1 cellular context compared by ENCODE assay signal in the genomic region with DNA sequence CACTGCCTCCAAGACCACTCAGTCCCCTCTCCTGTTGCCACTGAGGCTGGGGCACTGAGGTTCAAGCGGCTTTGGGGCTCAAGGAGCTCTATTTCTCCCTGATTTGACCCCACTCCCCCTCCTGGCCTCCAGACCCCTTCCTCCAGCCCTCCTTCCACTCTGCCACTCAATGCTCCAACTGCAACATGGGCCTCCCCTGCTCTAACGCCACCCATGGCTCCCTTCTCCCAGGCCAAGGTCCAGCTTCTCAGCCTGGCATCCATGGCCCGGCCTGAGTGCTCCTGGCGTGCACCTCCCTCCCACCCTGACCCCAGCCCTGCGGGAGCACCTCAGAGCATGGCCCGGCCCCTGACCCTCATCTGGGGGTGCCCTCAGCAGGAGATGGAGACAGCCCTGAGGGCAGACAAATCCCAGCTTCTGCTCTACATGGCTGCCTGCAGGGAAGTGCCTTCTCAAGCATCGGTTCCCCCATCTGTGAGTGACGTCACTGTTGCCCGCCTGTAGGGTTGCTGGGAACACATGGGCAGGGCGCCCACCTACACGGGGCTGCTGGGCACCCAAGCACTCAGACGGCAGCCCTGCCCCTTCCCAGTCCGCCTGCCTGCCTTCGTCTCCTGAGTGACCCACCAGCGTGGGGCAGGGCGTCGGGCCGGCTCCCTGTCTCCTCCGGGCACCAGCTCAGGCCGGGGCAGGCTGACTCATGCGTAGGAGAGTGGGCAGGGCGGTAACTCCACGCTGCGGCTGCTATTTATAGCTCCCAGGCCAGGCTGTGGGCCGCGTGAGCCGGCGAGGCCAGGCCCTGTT.
TF ChIP-seq lines count a peak whose summit lies in the region.

No MANE protein-coding gene starts in this region.

TF ChIP-seq in HepG2, 621 proteins besides CTCF, POLR2A, EP300 and RAD21:
- TF ChIP-seq CREB1 (IDR thresholded peaks at IDR 0.05) (peak; percentile 97), CREB1 (CRISPR knock-in tag; IDR thresholded peaks at IDR 0.05) (no peak), MBNL3 (CRISPR knock-in tag; conservative IDR thresholded peaks at IDR 0.05) (no peak), FOSL2 (CRISPR knock-in tag; IDR thresholded peaks at IDR 0.05) (peak; percentile 61), SP2 (CRISPR knock-in tag; IDR thresholded peaks at IDR 0.05) (0 out of 2 replicates have a peak, but pooled peaks have one; percentile 32), ZNF766 (CRISPR knock-in tag; IDR thresholded peaks at IDR 0.05; ENCODE audit: borderline replicate concordance) (no peak), NAIF1 (CRISPR knock-in tag; IDR thresholded peaks at IDR 0.05; ENCODE audit: borderline replicate concordance) (no peak), PCBP1 (IDR thresholded peaks at IDR 0.05; ENCODE audit: borderline replicate concordance, low read depth, low read length) (0 out of 2 replicates have a peak, but pooled peaks have one; percentile 21), ZMYM3 (CRISPR knock-in tag; IDR thresholded peaks at IDR 0.05) (peak; percentile 92), MEF2D (CRISPR knock-in tag; IDR thresholded peaks at IDR 0.05) (0 out of 2 replicates have a peak, but pooled peaks have one; percentile 22), ZNF263 (CRISPR knock-in tag; IDR thresholded peaks at IDR 0.05) (peak; percentile 32; the same call in 1 of the 2 replicates), HOXA3 (CRISPR knock-in tag; IDR thresholded peaks at IDR 0.05) (peak; percentile 17; the same call in 1 of the 2 replicates), ATF7 (IDR thresholded peaks at IDR 0.05) (peak; percentile 94), ATF7 (CRISPR knock-in tag; IDR thresholded peaks at IDR 0.05) (no peak), ZNF496 (CRISPR knock-in tag; IDR thresholded peaks at IDR 0.05; ENCODE audit: insufficient replicate concordance) (no peak), ZNF225 (CRISPR knock-in tag; IDR thresholded peaks at IDR 0.05) (0 out of 2 replicates have a peak, but pooled peaks have one; percentile 61), KDM1A (CRISPR knock-in tag; IDR thresholded peaks at IDR 0.05) (0 out of 2 replicates have a peak, but pooled peaks have one; percentile 59)
- TF ChIP-seq, protein P1, sequence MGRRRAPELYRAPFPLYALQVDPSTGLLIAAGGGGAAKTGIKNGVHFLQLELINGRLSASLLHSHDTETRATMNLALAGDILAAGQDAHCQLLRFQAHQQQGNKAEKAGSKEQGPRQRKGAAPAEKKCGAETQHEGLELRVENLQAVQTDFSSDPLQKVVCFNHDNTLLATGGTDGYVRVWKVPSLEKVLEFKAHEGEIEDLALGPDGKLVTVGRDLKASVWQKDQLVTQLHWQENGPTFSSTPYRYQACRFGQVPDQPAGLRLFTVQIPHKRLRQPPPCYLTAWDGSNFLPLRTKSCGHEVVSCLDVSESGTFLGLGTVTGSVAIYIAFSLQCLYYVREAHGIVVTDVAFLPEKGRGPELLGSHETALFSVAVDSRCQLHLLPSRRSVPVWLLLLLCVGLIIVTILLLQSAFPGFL (CRISPR knock-in tag; IDR thresholded peaks at IDR 0.05) = no peak
- TF ChIP-seq, protein P2, sequence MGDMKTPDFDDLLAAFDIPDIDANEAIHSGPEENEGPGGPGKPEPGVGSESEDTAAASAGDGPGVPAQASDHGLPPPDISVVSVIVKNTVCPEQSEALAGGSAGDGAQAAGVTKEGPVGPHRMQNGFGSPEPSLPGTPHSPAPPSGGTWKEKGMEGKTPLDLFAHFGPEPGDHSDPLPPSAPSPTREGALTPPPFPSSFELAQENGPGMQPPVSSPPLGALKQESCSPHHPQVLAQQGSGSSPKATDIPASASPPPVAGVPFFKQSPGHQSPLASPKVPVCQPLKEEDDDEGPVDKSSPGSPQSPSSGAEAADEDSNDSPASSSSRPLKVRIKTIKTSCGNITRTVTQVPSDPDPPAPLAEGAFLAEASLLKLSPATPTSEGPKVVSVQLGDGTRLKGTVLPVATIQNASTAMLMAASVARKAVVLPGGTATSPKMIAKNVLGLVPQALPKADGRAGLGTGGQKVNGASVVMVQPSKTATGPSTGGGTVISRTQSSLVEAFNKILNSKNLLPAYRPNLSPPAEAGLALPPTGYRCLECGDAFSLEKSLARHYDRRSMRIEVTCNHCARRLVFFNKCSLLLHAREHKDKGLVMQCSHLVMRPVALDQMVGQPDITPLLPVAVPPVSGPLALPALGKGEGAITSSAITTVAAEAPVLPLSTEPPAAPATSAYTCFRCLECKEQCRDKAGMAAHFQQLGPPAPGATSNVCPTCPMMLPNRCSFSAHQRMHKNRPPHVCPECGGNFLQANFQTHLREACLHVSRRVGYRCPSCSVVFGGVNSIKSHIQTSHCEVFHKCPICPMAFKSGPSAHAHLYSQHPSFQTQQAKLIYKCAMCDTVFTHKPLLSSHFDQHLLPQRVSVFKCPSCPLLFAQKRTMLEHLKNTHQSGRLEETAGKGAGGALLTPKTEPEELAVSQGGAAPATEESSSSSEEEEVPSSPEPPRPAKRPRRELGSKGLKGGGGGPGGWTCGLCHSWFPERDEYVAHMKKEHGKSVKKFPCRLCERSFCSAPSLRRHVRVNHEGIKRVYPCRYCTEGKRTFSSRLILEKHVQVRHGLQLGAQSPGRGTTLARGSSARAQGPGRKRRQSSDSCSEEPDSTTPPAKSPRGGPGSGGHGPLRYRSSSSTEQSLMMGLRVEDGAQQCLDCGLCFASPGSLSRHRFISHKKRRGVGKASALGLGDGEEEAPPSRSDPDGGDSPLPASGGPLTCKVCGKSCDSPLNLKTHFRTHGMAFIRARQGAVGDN (CRISPR knock-in tag; IDR thresholded peaks at IDR 0.05) = peak; percentile 51
- TF ChIP-seq, protein P3, sequence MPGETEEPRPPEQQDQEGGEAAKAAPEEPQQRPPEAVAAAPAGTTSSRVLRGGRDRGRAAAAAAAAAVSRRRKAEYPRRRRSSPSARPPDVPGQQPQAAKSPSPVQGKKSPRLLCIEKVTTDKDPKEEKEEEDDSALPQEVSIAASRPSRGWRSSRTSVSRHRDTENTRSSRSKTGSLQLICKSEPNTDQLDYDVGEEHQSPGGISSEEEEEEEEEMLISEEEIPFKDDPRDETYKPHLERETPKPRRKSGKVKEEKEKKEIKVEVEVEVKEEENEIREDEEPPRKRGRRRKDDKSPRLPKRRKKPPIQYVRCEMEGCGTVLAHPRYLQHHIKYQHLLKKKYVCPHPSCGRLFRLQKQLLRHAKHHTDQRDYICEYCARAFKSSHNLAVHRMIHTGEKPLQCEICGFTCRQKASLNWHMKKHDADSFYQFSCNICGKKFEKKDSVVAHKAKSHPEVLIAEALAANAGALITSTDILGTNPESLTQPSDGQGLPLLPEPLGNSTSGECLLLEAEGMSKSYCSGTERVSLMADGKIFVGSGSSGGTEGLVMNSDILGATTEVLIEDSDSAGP (CRISPR knock-in tag; IDR thresholded peaks at IDR 0.05; ENCODE audit: borderline replicate concordance) = no peak
- TF ChIP-seq, protein P4, sequence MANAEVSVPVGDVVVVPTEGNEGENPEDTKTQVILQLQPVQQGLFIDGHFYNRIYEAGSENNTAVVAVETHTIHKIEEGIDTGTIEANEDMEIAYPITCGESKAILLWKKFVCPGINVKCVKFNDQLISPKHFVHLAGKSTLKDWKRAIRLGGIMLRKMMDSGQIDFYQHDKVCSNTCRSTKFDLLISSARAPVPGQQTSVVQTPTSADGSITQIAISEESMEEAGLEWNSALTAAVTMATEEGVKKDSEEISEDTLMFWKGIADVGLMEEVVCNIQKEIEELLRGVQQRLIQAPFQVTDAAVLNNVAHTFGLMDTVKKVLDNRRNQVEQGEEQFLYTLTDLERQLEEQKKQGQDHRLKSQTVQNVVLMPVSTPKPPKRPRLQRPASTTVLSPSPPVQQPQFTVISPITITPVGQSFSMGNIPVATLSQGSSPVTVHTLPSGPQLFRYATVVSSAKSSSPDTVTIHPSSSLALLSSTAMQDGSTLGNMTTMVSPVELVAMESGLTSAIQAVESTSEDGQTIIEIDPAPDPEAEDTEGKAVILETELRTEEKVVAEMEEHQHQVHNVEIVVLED (CRISPR knock-in tag; IDR thresholded peaks at IDR 0.05; ENCODE audit: borderline replicate concordance) = no peak
